In the genomic region with DNA sequence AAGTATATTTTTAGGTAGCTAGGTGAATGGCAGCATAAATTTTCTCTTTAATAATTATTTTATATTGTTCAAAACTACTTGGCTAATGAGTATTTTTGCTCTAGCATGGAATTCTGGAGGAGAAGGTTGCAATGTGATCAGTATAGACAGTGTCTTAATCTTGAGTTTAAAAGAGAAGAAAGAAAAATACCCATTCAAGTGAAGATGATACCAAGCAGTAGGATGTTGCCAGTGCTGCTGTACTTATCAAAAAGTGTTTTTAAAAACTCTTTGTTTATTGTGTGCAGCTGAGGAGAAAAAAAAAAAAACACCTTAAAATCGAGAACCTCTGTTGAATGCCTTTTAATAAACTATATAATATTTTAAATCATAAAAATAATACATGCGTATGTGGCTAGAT, we compare ENCODE assay signal across 22 cellular contexts.
"Had no signal": no experiment of that assay in that cellular context is flagged by ENCODE, and none has a peak within 500 bp of the region (broad histone marks: within the 10 kb centered on the region; RNA-seq: fewer than 3 reads in every experiment).

No MANE protein-coding gene starts in this region.

- H3K36me3 ChIP-seq: pancreas, thoracic aorta had no signal

- H3K27ac ChIP-seq: foreskin keratinocyte, left lung, pancreas, skin epidermis, thoracic aorta had no signal

- ATAC-seq: effector memory CD8-positive, alpha-beta T cell; foreskin keratinocyte; left lung; pancreas; sciatic nerve; stimulated activated naive B cell treated with anti-CD40 and anti-IgM and Interleukin-4, amounts not matched to agents 10 μg/mL and 1 μg/mL and 100 μg/mL, for 72 hours; stimulated activated naive CD8-positive, alpha-beta T cell treated with anti-CD3 and anti-CD28 coated beads, Interleukin-15, amount 100 ng/mL, for 72 hours had no signal

- H3K27me3 Mint-ChIP-seq: dendritic cell treated with granulocyte-macrophage colony-stimulating factor and Interleukin-4, amounts not matched to agents 40 ng/mL and 50 ng/mL, for 4 days; effector memory CD8-positive, alpha-beta T cell; naive B cell; progenitor cell of endocrine pancreas; stimulated activated naive B cell treated with anti-CD40 and anti-IgM and Interleukin-4, amounts not matched to agents 10 μg/mL and 1 μg/mL and 100 μg/mL, for 72 hours; stimulated activated naive CD8-positive, alpha-beta T cell treated with anti-CD3 and anti-CD28 coated beads, Interleukin-15, amount 100 ng/mL, for 72 hours had no signal

- DNase-seq: cerebellar nuclear complex; effector memory CD8-positive, alpha-beta T cell; foreskin keratinocyte; head of caudate nucleus; hypothalamus; left lung; mesendoderm; naive B cell; occipital lobe; pancreas; stimulated activated CD4-positive, alpha-beta T cell treated with anti-CD3 and anti-CD28 coated beads, Interleukin-2, amount 100 ng/mL, for 24 hours; stimulated activated CD4-positive, alpha-beta T cell treated with anti-CD3 and anti-CD28 coated beads, Interleukin-4, amount 100 ng/mL, for 4 hours; stimulated activated naive B cell treated with anti-CD40 and anti-IgM and Interleukin-4, amounts not matched to agents 10 μg/mL and 1 μg/mL and 100 μg/mL, for 72 hours; stimulated activated naive CD8-positive, alpha-beta T cell treated with anti-CD3 and anti-CD28 coated beads, Interleukin-15, amount 100 ng/mL, for 72 hours; trophoblast cell had no signal

- H3K4me1 ChIP-seq: foreskin keratinocyte, pancreas had no signal

- H3K9me3 ChIP-seq: left lung, pancreas, thoracic aorta had no signal

- H3K9me3 Mint-ChIP-seq: effector memory CD8-positive, alpha-beta T cell had no signal

- H3K27me3 ChIP-seq: foreskin keratinocyte, left lung, pancreas had no signal

- H3K4me3 ChIP-seq: left lung, lung, pancreas, skin epidermis, thoracic aorta had no signal

- H3K4me3 Mint-ChIP-seq: dendritic cell treated with granulocyte-macrophage colony-stimulating factor and Interleukin-4, amounts not matched to agents 40 ng/mL and 50 ng/mL, for 4 days; effector memory CD8-positive, alpha-beta T cell; naive B cell; nephron; stimulated activated naive B cell treated with anti-CD40 and anti-IgM and Interleukin-4, amounts not matched to agents 10 μg/mL and 1 μg/mL and 100 μg/mL, for 72 hours; stimulated activated naive CD8-positive, alpha-beta T cell treated with anti-CD3 and anti-CD28 coated beads, Interleukin-15, amount 100 ng/mL, for 72 hours had no signal

- H3K27ac Mint-ChIP-seq: effector memory CD8-positive, alpha-beta T cell; nephron; progenitor cell of endocrine pancreas; stimulated activated naive B cell treated with anti-CD40 and anti-IgM and Interleukin-4, amounts not matched to agents 10 μg/mL and 1 μg/mL and 100 μg/mL, for 72 hours; stimulated activated naive CD8-positive, alpha-beta T cell treated with anti-CD3 and anti-CD28 coated beads, Interleukin-15, amount 100 ng/mL, for 72 hours had no signal
